8 cellular contexts compared by ENCODE assay signal in genomic region chr16:86740817-86741799, GRCh38.
A peak's percentile ranks its signal among the peaks of the same experiment; 100 is the strongest.
DNase-seq lines count a peak whose midpoint lies in the region; ATAC-seq and TF ChIP-seq lines count a peak whose summit lies in the region.

No MANE protein-coding gene starts in this region.

- peak overlapping the region; percentile 82 for H2AFZ ChIP-seq in ACC112 (ENCODE audit: low read length, unreplicated experiment)

- H3K36me3 ChIP-seq in ACC112 (ENCODE audit: insufficient read depth, low read length), result no peaks in the 10 kb centered on the region
- no peaks in the 10 kb centered on the region for H3K36me3 ChIP-seq in HUES64 (ENCODE audit: insufficient read depth, low read length)
- no peaks in the 10 kb centered on the region for H3K36me3 ChIP-seq in lung (ENCODE audit: control insufficient read depth in 2 of 2, insufficient read depth in 2 of 2, low read length in 2 of 2)

- TF ChIP-seq CTCF in lung (IDR thresholded peaks at IDR 0.05; ENCODE audit: control extremely low read depth, extremely low read depth), result no peak

- ATAC-seq in lung (ENCODE audit: insufficient read depth, low FRiP score) (peak; percentile 34), GM21576 (IDR thresholded peaks at IDR 0.05; ENCODE audit: unreplicated experiment) (no peak), GM18861 (IDR thresholded peaks at IDR 0.05; ENCODE audit: unreplicated experiment) (no peak)

- DNase-seq in lung (ENCODE audit: low spot score), result no peak
- DNase-seq in activated gamma-delta T cell treated with Interleukin-2 at 50 U/mL for 16 hours, result no peak
- DNase-seq in GF-D8 (lab: John Stamatoyannopoulos, UW), result no peak

- peak overlapping the region; percentile 49; the same call in 1 of the 2 replicates for H3K9ac ChIP-seq in HUES64 (ENCODE audit: low read depth, low read length)

- 34% methylated on average over 37 of the region's 37 CpGs for WGBS in HUES64
- 9 to 22% methylated on average over 37 of the region's 37 CpGs for WGBS in lung, 2 donors

- H3K4me1 ChIP-seq in ACC112 (ENCODE audit: control insufficient read depth, insufficient read depth, low read length, unreplicated experiment), result peaks cover 18% of the 10 kb centered on the region
- peaks cover 16% of the 10 kb centered on the region for H3K4me1 ChIP-seq in HUES64 (ENCODE audit: insufficient read depth, low read length)
- H3K4me1 ChIP-seq in lung (ENCODE audit: control insufficient read depth in 2 of 2, insufficient read depth in 2 of 2, low read length in 2 of 2), result no peaks in the 10 kb centered on the region

- H3K4me3 ChIP-seq in ACC112 (ENCODE audit: low read depth, low read length) (peak overlapping the region; percentile 79), HUES64 (ENCODE audit: low read length) (peak overlapping the region; percentile 16; the same call in 1 of the 2 replicates), lung (no peak overlapping the region)

- H3K9me3 ChIP-seq in HUES64 (ENCODE audit: insufficient read depth, low read depth, low read length), result 0 out of 2 replicates have a peak, but pooled peaks cover 3% of the 10 kb centered on the region
- peaks cover 0 to 2% of the 10 kb centered on the region in 2 donors for H3K9me3 ChIP-seq in lung (ENCODE audit: control insufficient read depth in 2 of 2, insufficient read depth in 1 of 2, low read length in 1 of 2)

- H3K79me2 ChIP-seq in ACC112 (ENCODE audit: control insufficient read depth, insufficient read depth, low read length, unreplicated experiment), result no peaks in the 10 kb centered on the region

- no peaks in the 10 kb centered on the region for H3K27me3 ChIP-seq in ACC112 (ENCODE audit: insufficient read depth, low read length)
- H3K27me3 ChIP-seq in HUES64 (ENCODE audit: insufficient read depth, low read length), result no peaks in the 10 kb centered on the region
- H3K27me3 ChIP-seq in lung (ENCODE audit: control insufficient read depth, insufficient read depth), result no peaks in the 10 kb centered on the region

- H3K27ac ChIP-seq in ACC112 (ENCODE audit: low read depth, low read length) (peak overlapping the region; percentile 93), HUES64 (ENCODE audit: low read depth, low read length) (peak overlapping the region; percentile 78), cingulate gyrus (ENCODE audit: low read depth, low read length) (peak overlapping the region; percentile 60), lung (ENCODE audit: low read depth in 1 of 2, low read length in 1 of 2) (peak overlapping the region; percentile 43 to 76)
